ENCODE assay signal across 1 cellular context in genomic region chr5:75522542-75522941, GRCh38.
TF ChIP-seq lines count a peak whose summit lies in the region.

No MANE protein-coding gene starts in this region.

TF ChIP-seq in HepG2, 621 proteins besides CTCF, POLR2A, EP300 and RAD21 (continued from another document):
- TF ChIP-seq ATF7 (IDR thresholded peaks at IDR 0.05) (peak; percentile 47; the same call in 1 of the 2 replicates), ATF7 (CRISPR knock-in tag; IDR thresholded peaks at IDR 0.05) (no peak)
